16 cellular contexts compared by ENCODE assay signal in the genomic region with DNA sequence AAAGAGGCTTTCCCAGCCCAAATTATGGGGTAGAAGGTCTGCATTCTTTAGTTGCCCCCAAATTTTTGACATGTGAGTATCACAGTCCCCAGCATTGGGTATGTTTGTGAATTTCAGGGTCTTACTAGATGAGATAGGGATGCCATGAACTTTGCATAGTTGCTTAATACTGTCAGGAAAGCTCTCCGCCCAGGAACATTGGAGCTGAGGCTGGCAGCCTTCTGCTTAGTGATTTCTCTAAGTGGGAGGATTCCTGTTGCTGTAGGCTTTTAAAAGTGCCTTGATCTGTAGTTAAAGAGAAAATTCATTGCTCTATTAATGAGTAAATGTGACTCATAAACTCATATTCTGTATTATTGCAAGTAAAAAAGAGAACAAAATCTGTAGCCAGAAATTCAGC.
DNase-seq lines count a peak whose midpoint lies in the region; ATAC-seq and TF ChIP-seq lines count a peak whose summit lies in the region.
"Had no signal": no experiment of that assay in that cellular context is flagged by ENCODE, and none has a peak within 500 bp of the region (broad histone marks: within the 10 kb centered on the region; RNA-seq: fewer than 3 reads in every experiment).

No MANE protein-coding gene starts in this region.

- peaks cover 3% of the 10 kb centered on the region; the same call in 2 of the 3 replicates for H3K9me3 Mint-ChIP-seq in GM23338

- no peak overlapping the region for H3K27ac Mint-ChIP-seq in GM23338
- H3K27ac Mint-ChIP-seq: B cell; CD4-positive, alpha-beta T cell; CD8-positive, alpha-beta T cell had no signal

- no peaks in the 10 kb centered on the region for H3K27me3 ChIP-seq in GM23338 (ENCODE audit: insufficient read depth)
- H3K27me3 ChIP-seq: BLaER1 treated with 17β-estradiol and CSF1 and Interleukin-3, amounts not matched to agents 10 nM and 100 nM had no signal

- H3K27ac ChIP-seq in GM23338 (ENCODE audit: low read depth), result no peak overlapping the region
- H3K27ac ChIP-seq: BLaER1 treated with 17β-estradiol and CSF1 and Interleukin-3, amounts not matched to agents 10 nM and 100 nM; C4-2B had no signal

- DNase-seq in GM23338 (ENCODE audit: low spot score) (no peak), omental fat pad (ENCODE audit: low spot score) (no peak), NCI-H187 treated with DMSO at 0.1 percent for 48 hours (lab: John Stamatoyannopoulos, UW) (no peak), T1000 (lab: John Stamatoyannopoulos, UW) (no peak)
- no peak for DNase-seq in stimulated activated CD4-positive, alpha-beta T cell treated with anti-CD3 and anti-CD28 coated beads, Interleukin-15, amount 100 ng/mL, for 24 hours
- DNase-seq: 8988T; ACHN; Caco-2; Calu3; CD4-positive, alpha-beta T cell; CD8-positive, alpha-beta T cell; DMS79 treated with DMSO at 0.1 percent for 48 hours; GF-D8 had no signal

- no peaks in the 10 kb centered on the region for H3K4me1 Mint-ChIP-seq in GM23338
- H3K4me1 Mint-ChIP-seq: B cell had no signal

- H3K27me3 Mint-ChIP-seq in GM23338 (ENCODE audit: insufficient read depth, low read depth, poor library complexity), result no peaks in the 10 kb centered on the region
- H3K27me3 Mint-ChIP-seq: B cell; CD4-positive, alpha-beta T cell had no signal

- no peak for ATAC-seq in GM23338
- peak; percentile 54 for ATAC-seq in omental fat pad (ENCODE audit: low FRiP score)
- ATAC-seq: CD8-positive, alpha-beta T cell had no signal

- no peaks in the 10 kb centered on the region for H3K79me2 ChIP-seq in GM23338 (replicated peaks; ENCODE audit: insufficient read depth)

- H3K36me3 Mint-ChIP-seq in GM23338 (ENCODE audit: low read depth), result no peaks in the 10 kb centered on the region; the same call in 2 of the 3 replicates
- H3K36me3 Mint-ChIP-seq: CD8-positive, alpha-beta T cell had no signal

- H3K4me3 Mint-ChIP-seq in GM23338, result no peak overlapping the region
- H3K4me3 Mint-ChIP-seq: B cell; CD4-positive, alpha-beta T cell; CD8-positive, alpha-beta T cell had no signal

- no peak overlapping the region for H3K4me2 ChIP-seq in GM23338
- H3K4me2 ChIP-seq: BLaER1 treated with 17β-estradiol and CSF1 and Interleukin-3, amounts not matched to agents 10 nM and 100 nM had no signal

- H3F3A ChIP-seq in GM23338 (replicated peaks; ENCODE audit: low read depth), result no peaks in the 10 kb centered on the region

- no peaks in the 10 kb centered on the region for H3K4me1 ChIP-seq in GM23338 (ENCODE audit: insufficient read depth)
- H3K4me1 ChIP-seq: BLaER1 treated with 17β-estradiol and CSF1 and Interleukin-3, amounts not matched to agents 10 nM and 100 nM; Caco-2 had no signal

- TF ChIP-seq CTCF in GM23338 (conservative IDR thresholded peaks at IDR 0.05; ENCODE audit: low read depth in 2 of 2), result no peak
- TF ChIP-seq CTCF in omental fat pad (IDR thresholded peaks at IDR 0.05), result no peak

- no peaks in the 10 kb centered on the region for H3K9me2 ChIP-seq in GM23338 (ENCODE audit: insufficient read depth)

- no peak overlapping the region for H3K4me3 ChIP-seq in GM23338
- H3K4me3 ChIP-seq: BLaER1 treated with 17β-estradiol and CSF1 and Interleukin-3, amounts not matched to agents 10 nM and 100 nM had no signal

- H4K20me1 ChIP-seq in GM23338 (replicated peaks; ENCODE audit: insufficient read depth), result no peaks in the 10 kb centered on the region
- H4K20me1 ChIP-seq: BLaER1 treated with 17β-estradiol and CSF1 and Interleukin-3, amounts not matched to agents 10 nM and 100 nM had no signal

- no peaks in the 10 kb centered on the region for H3K36me3 ChIP-seq in GM23338 (ENCODE audit: insufficient read depth)
- H3K36me3 ChIP-seq: BLaER1 treated with 17β-estradiol and CSF1 and Interleukin-3, amounts not matched to agents 10 nM and 100 nM had no signal

- H2AFZ ChIP-seq in GM23338, result 0 out of 2 replicates have a peak overlapping the region, but pooled peaks have one; percentile 4

TF ChIP-seq in GM23338, 12 proteins besides CTCF, POLR2A, EP300 and RAD21 (continues in another document):
- no peak for TF ChIP-seq STAT1 (IDR thresholded peaks at IDR 0.05; ENCODE audit: unreplicated experiment)
- TF ChIP-seq NANOG (IDR thresholded peaks at IDR 0.05; ENCODE audit: borderline replicate concordance), result no peak
- no peak for TF ChIP-seq ZNF114 (CRISPR knock-in tag; IDR thresholded peaks at IDR 0.05)
- TF ChIP-seq POLR2AphosphoS5 (IDR thresholded peaks at IDR 0.05; ENCODE audit: low read depth), result no peak
- TF ChIP-seq CREB1 (CRISPR knock-in tag; IDR thresholded peaks at IDR 0.05; ENCODE audit: low read depth), result no peak
- TF ChIP-seq, protein P1, sequence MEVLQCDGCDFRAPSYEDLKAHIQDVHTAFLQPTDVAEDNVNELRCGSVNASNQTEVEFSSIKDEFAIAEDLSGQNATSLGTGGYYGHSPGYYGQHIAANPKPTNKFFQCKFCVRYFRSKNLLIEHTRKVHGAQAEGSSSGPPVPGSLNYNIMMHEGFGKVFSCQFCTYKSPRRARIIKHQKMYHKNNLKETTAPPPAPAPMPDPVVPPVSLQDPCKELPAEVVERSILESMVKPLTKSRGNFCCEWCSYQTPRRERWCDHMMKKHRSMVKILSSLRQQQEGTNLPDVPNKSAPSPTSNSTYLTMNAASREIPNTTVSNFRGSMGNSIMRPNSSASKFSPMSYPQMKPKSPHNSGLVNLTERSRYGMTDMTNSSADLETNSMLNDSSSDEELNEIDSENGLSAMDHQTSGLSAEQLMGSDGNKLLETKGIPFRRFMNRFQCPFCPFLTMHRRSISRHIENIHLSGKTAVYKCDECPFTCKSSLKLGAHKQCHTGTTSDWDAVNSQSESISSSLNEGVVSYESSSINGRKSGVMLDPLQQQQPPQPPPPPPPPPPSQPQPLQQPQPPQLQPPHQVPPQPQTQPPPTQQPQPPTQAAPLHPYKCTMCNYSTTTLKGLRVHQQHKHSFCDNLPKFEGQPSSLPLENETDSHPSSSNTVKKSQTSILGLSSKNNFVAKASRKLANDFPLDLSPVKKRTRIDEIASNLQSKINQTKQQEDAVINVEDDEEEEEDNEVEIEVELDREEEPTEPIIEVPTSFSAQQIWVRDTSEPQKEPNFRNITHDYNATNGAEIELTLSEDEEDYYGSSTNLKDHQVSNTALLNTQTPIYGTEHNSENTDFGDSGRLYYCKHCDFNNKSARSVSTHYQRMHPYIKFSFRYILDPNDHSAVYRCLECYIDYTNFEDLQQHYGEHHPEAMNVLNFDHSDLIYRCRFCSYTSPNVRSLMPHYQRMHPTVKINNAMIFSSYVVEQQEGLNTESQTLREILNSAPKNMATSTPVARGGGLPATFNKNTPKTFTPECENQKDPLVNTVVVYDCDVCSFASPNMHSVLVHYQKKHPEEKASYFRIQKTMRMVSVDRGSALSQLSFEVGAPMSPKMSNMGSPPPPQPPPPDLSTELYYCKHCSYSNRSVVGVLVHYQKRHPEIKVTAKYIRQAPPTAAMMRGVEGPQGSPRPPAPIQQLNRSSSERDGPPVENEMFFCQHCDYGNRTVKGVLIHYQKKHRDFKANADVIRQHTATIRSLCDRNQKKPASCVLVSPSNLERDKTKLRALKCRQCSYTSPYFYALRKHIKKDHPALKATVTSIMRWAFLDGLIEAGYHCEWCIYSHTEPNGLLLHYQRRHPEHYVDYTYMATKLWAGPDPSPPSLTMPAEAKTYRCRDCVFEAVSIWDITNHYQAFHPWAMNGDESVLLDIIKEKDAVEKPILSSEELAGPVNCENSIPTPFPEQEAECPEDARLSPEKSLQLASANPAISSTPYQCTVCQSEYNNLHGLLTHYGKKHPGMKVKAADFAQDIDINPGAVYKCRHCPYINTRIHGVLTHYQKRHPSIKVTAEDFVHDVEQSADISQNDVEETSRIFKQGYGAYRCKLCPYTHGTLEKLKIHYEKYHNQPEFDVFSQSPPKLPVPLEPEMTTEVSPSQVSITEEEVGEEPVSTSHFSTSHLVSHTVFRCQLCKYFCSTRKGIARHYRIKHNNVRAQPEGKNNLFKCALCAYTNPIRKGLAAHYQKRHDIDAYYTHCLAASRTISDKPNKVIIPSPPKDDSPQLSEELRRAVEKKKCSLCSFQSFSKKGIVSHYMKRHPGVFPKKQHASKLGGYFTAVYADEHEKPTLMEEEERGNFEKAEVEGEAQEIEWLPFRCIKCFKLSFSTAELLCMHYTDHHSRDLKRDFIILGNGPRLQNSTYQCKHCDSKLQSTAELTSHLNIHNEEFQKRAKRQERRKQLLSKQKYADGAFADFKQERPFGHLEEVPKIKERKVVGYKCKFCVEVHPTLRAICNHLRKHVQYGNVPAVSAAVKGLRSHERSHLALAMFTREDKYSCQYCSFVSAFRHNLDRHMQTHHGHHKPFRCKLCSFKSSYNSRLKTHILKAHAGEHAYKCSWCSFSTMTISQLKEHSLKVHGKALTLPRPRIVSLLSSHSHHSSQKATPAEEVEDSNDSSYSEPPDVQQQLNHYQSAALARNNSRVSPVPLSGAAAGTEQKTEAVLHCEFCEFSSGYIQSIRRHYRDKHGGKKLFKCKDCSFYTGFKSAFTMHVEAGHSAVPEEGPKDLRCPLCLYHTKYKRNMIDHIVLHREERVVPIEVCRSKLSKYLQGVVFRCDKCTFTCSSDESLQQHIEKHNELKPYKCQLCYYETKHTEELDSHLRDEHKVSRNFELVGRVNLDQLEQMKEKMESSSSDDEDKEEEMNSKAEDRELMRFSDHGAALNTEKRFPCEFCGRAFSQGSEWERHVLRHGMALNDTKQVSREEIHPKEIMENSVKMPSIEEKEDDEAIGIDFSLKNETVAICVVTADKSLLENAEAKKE (CRISPR knock-in tag; IDR thresholded peaks at IDR 0.05), result no peak
